Comparison of ENCODE assay signal across 1 cellular context in the genomic region with DNA sequence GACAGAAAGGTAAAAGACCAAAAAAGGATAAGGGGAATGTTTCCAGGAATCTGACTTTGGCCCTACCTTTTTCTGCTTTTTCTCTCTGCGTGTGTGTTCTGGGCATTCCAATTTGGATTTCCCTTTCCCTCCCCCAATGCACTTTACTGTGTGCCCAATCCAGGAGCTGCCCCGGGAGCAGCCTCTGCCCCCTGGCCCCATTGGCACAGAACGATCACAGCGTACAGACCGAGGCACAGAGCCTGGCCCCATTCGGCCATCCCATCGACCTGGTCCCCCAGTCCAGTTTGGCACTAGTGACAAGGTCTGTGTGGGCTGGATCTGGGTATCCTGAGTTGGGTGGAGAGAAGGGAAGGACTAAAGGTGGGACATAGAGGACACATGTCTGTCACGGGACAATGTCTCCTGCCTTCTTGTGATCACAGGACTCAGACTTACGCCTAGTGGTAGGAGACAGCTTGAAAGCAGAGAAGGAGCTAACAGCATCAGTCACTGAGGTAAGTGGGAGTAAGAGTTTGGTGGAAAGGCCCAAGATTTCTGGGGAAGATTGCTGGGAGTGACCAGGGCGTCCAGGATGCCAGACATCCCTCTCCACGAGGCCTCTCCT.
TF ChIP-seq lines count a peak whose summit lies in the region.

No MANE protein-coding gene starts in this region.

TF ChIP-seq in GM12878, 131 proteins besides CTCF, POLR2A, EP300 and RAD21:
- TF ChIP-seq POLR2AphosphoS5 (IDR thresholded peaks at IDR 0.05; ENCODE audit: low read length), result peak; percentile 60
- TF ChIP-seq, protein P1, sequence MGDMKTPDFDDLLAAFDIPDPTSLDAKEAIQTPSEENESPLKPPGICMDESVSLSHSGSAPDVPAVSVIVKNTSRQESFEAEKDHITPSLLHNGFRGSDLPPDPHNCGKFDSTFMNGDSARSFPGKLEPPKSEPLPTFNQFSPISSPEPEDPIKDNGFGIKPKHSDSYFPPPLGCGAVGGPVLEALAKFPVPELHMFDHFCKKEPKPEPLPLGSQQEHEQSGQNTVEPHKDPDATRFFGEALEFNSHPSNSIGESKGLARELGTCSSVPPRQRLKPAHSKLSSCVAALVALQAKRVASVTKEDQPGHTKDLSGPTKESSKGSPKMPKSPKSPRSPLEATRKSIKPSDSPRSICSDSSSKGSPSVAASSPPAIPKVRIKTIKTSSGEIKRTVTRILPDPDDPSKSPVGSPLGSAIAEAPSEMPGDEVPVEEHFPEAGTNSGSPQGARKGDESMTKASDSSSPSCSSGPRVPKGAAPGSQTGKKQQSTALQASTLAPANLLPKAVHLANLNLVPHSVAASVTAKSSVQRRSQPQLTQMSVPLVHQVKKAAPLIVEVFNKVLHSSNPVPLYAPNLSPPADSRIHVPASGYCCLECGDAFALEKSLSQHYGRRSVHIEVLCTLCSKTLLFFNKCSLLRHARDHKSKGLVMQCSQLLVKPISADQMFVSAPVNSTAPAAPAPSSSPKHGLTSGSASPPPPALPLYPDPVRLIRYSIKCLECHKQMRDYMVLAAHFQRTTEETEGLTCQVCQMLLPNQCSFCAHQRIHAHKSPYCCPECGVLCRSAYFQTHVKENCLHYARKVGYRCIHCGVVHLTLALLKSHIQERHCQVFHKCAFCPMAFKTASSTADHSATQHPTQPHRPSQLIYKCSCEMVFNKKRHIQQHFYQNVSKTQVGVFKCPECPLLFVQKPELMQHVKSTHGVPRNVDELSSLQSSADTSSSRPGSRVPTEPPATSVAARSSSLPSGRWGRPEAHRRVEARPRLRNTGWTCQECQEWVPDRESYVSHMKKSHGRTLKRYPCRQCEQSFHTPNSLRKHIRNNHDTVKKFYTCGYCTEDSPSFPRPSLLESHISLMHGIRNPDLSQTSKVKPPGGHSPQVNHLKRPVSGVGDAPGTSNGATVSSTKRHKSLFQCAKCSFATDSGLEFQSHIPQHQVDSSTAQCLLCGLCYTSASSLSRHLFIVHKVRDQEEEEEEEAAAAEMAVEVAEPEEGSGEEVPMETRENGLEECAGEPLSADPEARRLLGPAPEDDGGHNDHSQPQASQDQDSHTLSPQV (IDR thresholded peaks at IDR 0.05), result no peak
- TF ChIP-seq IKZF2 (IDR thresholded peaks at IDR 0.05), result no peak
